ENCODE assay signal across 12 cellular contexts in the genomic region with DNA sequence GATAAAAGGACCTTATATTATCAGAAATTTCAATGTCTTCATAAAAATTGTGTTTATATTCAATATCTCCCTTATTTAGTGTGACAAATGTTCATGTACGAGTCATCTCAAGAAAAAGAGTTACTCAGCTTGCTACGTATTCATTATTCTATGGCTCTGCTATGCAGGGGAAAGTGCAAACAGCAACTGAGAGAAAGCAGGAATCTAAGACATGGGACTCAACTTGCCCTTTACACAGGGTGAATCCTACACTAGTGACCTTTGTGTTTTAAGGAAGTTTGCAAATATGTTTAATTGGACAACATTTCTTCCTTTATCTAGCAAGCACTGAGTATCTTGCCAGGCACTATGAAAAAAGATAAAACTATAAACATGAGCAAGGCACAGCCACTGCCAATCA.
"Had no signal": no experiment of that assay in that cellular context is flagged by ENCODE, and none has a peak within 500 bp of the region (broad histone marks: within the 10 kb centered on the region; RNA-seq: fewer than 3 reads in every experiment).

No MANE protein-coding gene starts in this region.

- H3K9me3 ChIP-seq: esophagus muscularis mucosa, heart left ventricle, ovary, right lobe of liver, suprapubic skin had no signal

- H3K27ac ChIP-seq: cardiac muscle cell, esophagus muscularis mucosa, heart left ventricle, ovary, right lobe of liver, suprapubic skin had no signal

- H3K36me3 ChIP-seq: cardiac muscle cell, esophagus muscularis mucosa, heart left ventricle, ovary, right lobe of liver, suprapubic skin had no signal

- H3K27me3 ChIP-seq: cardiac muscle cell, esophagus muscularis mucosa, heart left ventricle, ovary, right lobe of liver, suprapubic skin had no signal

- DNase-seq: activated CD4-positive, alpha-beta T cell treated with anti-CD3 and anti-CD28 coated beads, Interleukin-2, amount 10 ng/mL, durations not matched to agents 7 days and 5 days; activated CD4-positive, CD25-positive, alpha-beta regulatory T cell; activated CD8-positive, alpha-beta memory T cell treated with anti-CD3 and anti-CD28 coated beads for 24 hours; activated naive CD8-positive, alpha-beta T cell treated with anti-CD3 and anti-CD28 coated beads for 36 hours; anterior cingulate cortex; heart left ventricle; ovary; right lobe of liver; stimulated activated naive CD8-positive, alpha-beta T cell treated with anti-CD3 and anti-CD28 coated beads, Interleukin-15, Interleukin-2, amounts not matched to agents 100 U/mL and 50 U/mL, for 24 hours had no signal

- H3K4me3 ChIP-seq: cardiac muscle cell, esophagus muscularis mucosa, heart left ventricle, ovary, right lobe of liver, suprapubic skin had no signal

- ATAC-seq: heart left ventricle; right lobe of liver; stimulated activated naive CD8-positive, alpha-beta T cell treated with anti-CD3 and anti-CD28 coated beads, Interleukin-15, Interleukin-2, amounts not matched to agents 100 U/mL and 50 U/mL, for 24 hours had no signal

- H3K4me1 ChIP-seq: esophagus muscularis mucosa, heart left ventricle, right lobe of liver, suprapubic skin had no signal
